In genomic region chr6:157290797-157291196, GRCh38 we compare ENCODE assay signal across 24 cellular contexts. TPM values are rescaled to one million over a fixed set of nuclear protein-coding genes. Genes with fewer than 3 reads are reported as not detected.
DNase-seq lines count a peak whose midpoint lies in the region; TF ChIP-seq lines count a peak whose summit lies in the region.
"Had no signal": no experiment of that assay in that cellular context is flagged by ENCODE, and none has a peak within 500 bp of the region (broad histone marks: within the 10 kb centered on the region; RNA-seq: fewer than 3 reads in every experiment).

No MANE protein-coding gene starts in this region.

- H3K14ac ChIP-seq in H9 (ENCODE audit: insufficient read depth, low read length) (no peak overlapping the region), neuronal stem cell (ENCODE audit: low read length) (no peak overlapping the region)

- no peaks in the 10 kb centered on the region for H3K9me3 Mint-ChIP-seq in H9
- no peaks in the 10 kb centered on the region for H3K9me3 Mint-ChIP-seq in endodermal cell
- H3K9me3 Mint-ChIP-seq: CD14-positive monocyte; CD4-positive, alpha-beta T cell; CD8-positive, alpha-beta memory T cell; GM23338; HFFc6 had no signal

- H3K79me2 ChIP-seq in H9 (ENCODE audit: insufficient read depth, low read length), result no peaks in the 10 kb centered on the region
- H3K79me2 ChIP-seq in OCI-LY7 (ENCODE audit: insufficient read depth, low read depth, low read length), result no peaks in the 10 kb centered on the region

- H4K91ac ChIP-seq in H9 (ENCODE audit: insufficient read length, low read depth, low read length) (no peak overlapping the region), neuronal stem cell (ENCODE audit: low read depth, low read length, poor library complexity) (no peak overlapping the region)

- H3K4me2 ChIP-seq in H9 (ENCODE audit: insufficient read depth, insufficient read length, low read length) (no peak overlapping the region), neuronal stem cell (ENCODE audit: insufficient read depth, low read length, poor library complexity, severe bottlenecking) (no peak overlapping the region), OCI-LY7 (ENCODE audit: low read length) (no peak overlapping the region)
- H3K4me2 ChIP-seq: A549; BLaER1 treated with 17β-estradiol and CSF1 and Interleukin-3, amounts not matched to agents 10 nM and 100 nM; GM23338 had no signal

- H3K27me3 ChIP-seq in H9 (ENCODE audit: insufficient read depth, low read length), result no peaks in the 10 kb centered on the region
- no peaks in the 10 kb centered on the region for H3K27me3 ChIP-seq in endodermal cell (ENCODE audit: control insufficient read depth, insufficient read depth, low read length, poor library complexity, severe bottlenecking)
- H3K27me3 ChIP-seq in layer of hippocampus (ENCODE audit: control insufficient read depth, insufficient read depth, low read length), result no peaks in the 10 kb centered on the region
- H3K27me3 ChIP-seq in neuronal stem cell (ENCODE audit: control insufficient read depth in 3 of 3, insufficient read depth in 3 of 3, low read depth in 1 of 3, low read length in 3 of 3), result no peaks in the 10 kb centered on the region
- H3K27me3 ChIP-seq: BE2C; BLaER1 treated with 17β-estradiol and CSF1 and Interleukin-3, amounts not matched to agents 10 nM and 100 nM had no signal

- POLR2A ChIA-PET in OCI-LY7 (lab: Charles Lee), result no interaction called here

- peaks cover 16 to 35% of the 10 kb centered on the region in 2 experiments for H3K4me1 Mint-ChIP-seq in H9
- peaks cover 6% of the 10 kb centered on the region for H3K4me1 Mint-ChIP-seq in endodermal cell
- H3K4me1 Mint-ChIP-seq: CD14-positive monocyte had no signal

- H2BK120ac ChIP-seq in H9 (ENCODE audit: low read depth, low read length, poor library complexity, severe bottlenecking) (no peak overlapping the region), neuronal stem cell (ENCODE audit: low read depth, low read length) (no peak overlapping the region)

- no peak overlapping the region for H4K5ac ChIP-seq in H9 (ENCODE audit: insufficient read length, low read depth, low read length)

- H3K9me3 ChIP-seq in H9 (ENCODE audit: control insufficient read depth, low read depth, low read length), result no peaks in the 10 kb centered on the region
- no peaks in the 10 kb centered on the region for H3K9me3 ChIP-seq in endodermal cell (ENCODE audit: control insufficient read depth, low read length)
- H3K9me3 ChIP-seq in neuronal stem cell (replicated peaks in 1 of 2; ENCODE audit: control insufficient read depth in 2 of 2, insufficient read depth in 1 of 2, low read depth in 1 of 2, low read length in 2 of 2), result no peaks in the 10 kb centered on the region
- no peaks in the 10 kb centered on the region for H3K9me3 ChIP-seq in OCI-LY7 (ENCODE audit: low read length)
- H3K9me3 ChIP-seq: A549; BE2C; BLaER1 treated with 17β-estradiol and CSF1 and Interleukin-3, amounts not matched to agents 10 nM and 100 nM; HAP-1 had no signal

- H3T11ph ChIP-seq in H9 (ENCODE audit: low read length), result no peak overlapping the region

- H3K9ac ChIP-seq in H9 (ENCODE audit: extremely low read depth, insufficient read length, low read length) (no peak overlapping the region), endodermal cell (ENCODE audit: extremely low read depth, low read length, poor library complexity, severe bottlenecking) (no peak overlapping the region), neuronal stem cell (ENCODE audit: low read depth, low read length, poor library complexity) (no peak overlapping the region)
- H3K9ac ChIP-seq: BLaER1 treated with 17β-estradiol and CSF1 and Interleukin-3, amounts not matched to agents 10 nM and 100 nM had no signal

- H3K79me1 ChIP-seq in H9 (ENCODE audit: insufficient read depth, low read depth, low read length, poor library complexity, severe bottlenecking), result no peaks in the 10 kb centered on the region
- H3K79me1 ChIP-seq in neuronal stem cell (ENCODE audit: low read depth, low read length), result no peaks in the 10 kb centered on the region

- no peaks in the 10 kb centered on the region for H3K9me2 ChIP-seq in OCI-LY7 (ENCODE audit: insufficient read depth, low read length)

- H3K23me2 ChIP-seq in H9 (ENCODE audit: insufficient read length, low read depth, low read length, poor library complexity, severe bottlenecking), result no peaks in the 10 kb centered on the region

- no peak overlapping the region for H3K27ac ChIP-seq in H9 (ENCODE audit: insufficient read length, low read depth, low read length)
- H3K27ac ChIP-seq in endodermal cell (ENCODE audit: low read depth, low read length), result no peak overlapping the region
- peak overlapping the region; percentile 18 for H3K27ac ChIP-seq in layer of hippocampus (ENCODE audit: low read depth, low read length)
- peak overlapping the region; percentile 60 for H3K27ac ChIP-seq in neuronal stem cell (replicated peaks; ENCODE audit: low read length)
- H3K27ac ChIP-seq in OCI-LY7 (ENCODE audit: low read depth, low read length, poor library complexity, severe bottlenecking), result no peak overlapping the region
- H3K27ac ChIP-seq: A549; BLaER1 treated with 17β-estradiol and CSF1 and Interleukin-3, amounts not matched to agents 10 nM and 100 nM had no signal

- intact Hi-C loops in OCI-LY7 (cut with micrococcal nuclease; ENCODE audit: unreplicated experiment), result no loop called here

- no peak overlapping the region for H3K56ac ChIP-seq in H9 (ENCODE audit: insufficient read length, low read depth, low read length)

- H3K4ac ChIP-seq in H9 (ENCODE audit: low read depth, low read length) (no peak overlapping the region), neuronal stem cell (ENCODE audit: low read length) (no peak overlapping the region)

- WGBS in H9 (ENCODE audit: extremely low coverage, insufficient read length, low lambda C conversion rate), result no CpG with 5 or more reads among the region's 4 CpGs
- 93 to 100% methylated on average over 3 to 4 of the region's 4 CpGs for WGBS in endodermal cell (ENCODE audit: insufficient coverage in 1 of 2, insufficient read length in 1 of 2), 2 experiments
- no CpG with 5 or more reads among the region's 4 CpGs for WGBS in neuronal stem cell (ENCODE audit: extremely low coverage in 2 of 2, insufficient read length in 2 of 2, insufficient replicate concordance in 1 of 2), 2 donors

- H4K20me1 ChIP-seq in H9 (ENCODE audit: control insufficient read depth, insufficient read depth, insufficient read length) (no peaks in the 10 kb centered on the region), OCI-LY7 (ENCODE audit: insufficient read depth, low read length) (no peaks in the 10 kb centered on the region)

- H3K27me3 Mint-ChIP-seq in H9 (ENCODE audit: low read depth) (peaks cover under 1% of the 10 kb centered on the region; the same call in 1 of the 2 replicates), endodermal cell (ENCODE audit: insufficient read depth) (no peaks in the 10 kb centered on the region)
- H3K27me3 Mint-ChIP-seq: CD4-positive, alpha-beta T cell had no signal

- no peak overlapping the region for H3K4me3 ChIP-seq in endodermal cell (ENCODE audit: low read length)
- no peak overlapping the region for H3K4me3 ChIP-seq in neuronal stem cell (ENCODE audit: low read length in 2 of 2)
- H3K4me3 ChIP-seq in OCI-LY7 (ENCODE audit: low read depth, low read length, poor library complexity, severe bottlenecking), result no peak overlapping the region
- H3K4me3 ChIP-seq: A549; BLaER1 treated with 17β-estradiol and CSF1 and Interleukin-3, amounts not matched to agents 10 nM and 100 nM; GM23338; HAP-1 had no signal

- H3K36me3 ChIP-seq in endodermal cell (ENCODE audit: control insufficient read depth, insufficient read depth, low read length), result peaks cover 22% of the 10 kb centered on the region
- H3K36me3 ChIP-seq in neuronal stem cell (replicated peaks in 1 of 2; ENCODE audit: control insufficient read depth in 2 of 2, insufficient read depth in 2 of 2, low read length in 2 of 2), result peaks cover 2 to 28% of the 10 kb centered on the region in 2 donors
- H3K36me3 ChIP-seq in OCI-LY7 (ENCODE audit: insufficient read depth, low read length), result no peaks in the 10 kb centered on the region

- CTCF ChIA-PET in OCI-LY7 (lab: Charles Lee; ENCODE audit: unreplicated experiment), result no interaction called here

- H2BK20ac ChIP-seq in H9 (ENCODE audit: low read depth, low read length, poor library complexity, severe bottlenecking), result no peak overlapping the region

- H3K27ac Mint-ChIP-seq in H9 (peak overlapping the region in 2 of 3 experiments; percentile 40 to 80; a peak in 3 of 7 replicates), endodermal cell (no peak overlapping the region)
- H3K27ac Mint-ChIP-seq: CD14-positive monocyte; CD4-positive, alpha-beta T cell; GM23338; HFFc6 had no signal

- no peak overlapping the region for H3K4me3 Mint-ChIP-seq in H9
- no peak overlapping the region for H3K4me3 Mint-ChIP-seq in endodermal cell
- H3K4me3 Mint-ChIP-seq: CD14-positive monocyte; CD4-positive, alpha-beta T cell; CD8-positive, alpha-beta memory T cell; GM23338; HFFc6 had no signal

- no peak overlapping the region for H2AK5ac ChIP-seq in H9 (ENCODE audit: insufficient read length, low read length)
- H2AK5ac ChIP-seq in neuronal stem cell (ENCODE audit: low read depth, low read length), result no peak overlapping the region

- no peak overlapping the region for H3K23ac ChIP-seq in H9 (ENCODE audit: insufficient read length, low read depth, low read length)
- no peak overlapping the region for H3K23ac ChIP-seq in neuronal stem cell (ENCODE audit: low read depth, low read length, poor library complexity)

- H3K4me1 ChIP-seq in H9 (ENCODE audit: insufficient read depth, low read length), result peaks cover 5% of the 10 kb centered on the region; the same call in 1 of the 2 replicates
- no peaks in the 10 kb centered on the region for H3K4me1 ChIP-seq in endodermal cell (ENCODE audit: control insufficient read depth, insufficient read depth, low read length)
- H3K4me1 ChIP-seq in neuronal stem cell (ENCODE audit: control insufficient read depth in 2 of 2, insufficient read depth in 1 of 2, low read depth in 1 of 2, low read length in 2 of 2), result peaks cover 0 to 12% of the 10 kb centered on the region in 2 donors
- no peaks in the 10 kb centered on the region for H3K4me1 ChIP-seq in OCI-LY7 (ENCODE audit: insufficient read depth, low read length, poor library complexity, severe bottlenecking)
- H3K4me1 ChIP-seq: A549; BE2C; BLaER1 treated with 17β-estradiol and CSF1 and Interleukin-3, amounts not matched to agents 10 nM and 100 nM had no signal

- H2BK12ac ChIP-seq in H9 (ENCODE audit: insufficient read length, low read depth, low read length) (no peak overlapping the region), neuronal stem cell (ENCODE audit: low read length) (no peak overlapping the region)

- H2BK5ac ChIP-seq in H9 (ENCODE audit: insufficient read length, low read length) (no peak overlapping the region), neuronal stem cell (ENCODE audit: low read length) (no peak overlapping the region)

- DNase-seq in H9 (no peak), endodermal cell (peak; percentile 35), neuronal stem cell (ENCODE audit: low spot score) (no peak), NCI-H187 (lab: John Stamatoyannopoulos, UW) (no peak), erythroblast (lab: John Stamatoyannopoulos, UW) (no peak), SW 1271 (lab: John Stamatoyannopoulos, UW) (no peak), OCI-LY7 (ENCODE audit: low spot score) (no peak)
- DNase-seq: 8988T; ACHN; AML-193; BE2C; CD4-positive, alpha-beta T cell; CD8-positive, alpha-beta memory T cell; DMS 273 treated with DMSO at 0.1 percent for 48 hours; DMS79; EL; GDM1; HFFc6 had no signal

- H2AFZ ChIP-seq in H9 (ENCODE audit: low read length), result no peak overlapping the region
- H2AFZ ChIP-seq in neuronal stem cell (ENCODE audit: low read length), result no peak overlapping the region
- no peak overlapping the region for H2AFZ ChIP-seq in OCI-LY7 (ENCODE audit: low read length)
- H2AFZ ChIP-seq: GM23338 had no signal

- H3K36me3 Mint-ChIP-seq in H9 (ENCODE audit: insufficient read depth in 1 of 3, low read depth in 3 of 3), result peaks cover 0 to 10% (median 4%) of the 10 kb centered on the region in 3 experiments; a peak in 5 of 7 replicates
- H3K36me3 Mint-ChIP-seq in endodermal cell (ENCODE audit: low read depth), result peaks cover 20% of the 10 kb centered on the region

- TF ChIP-seq POLR2A in erythroblast (IDR thresholded peaks at IDR 0.05; ENCODE audit: low read length), result no peak

- H2BK15ac ChIP-seq in H9 (ENCODE audit: low read depth, low read length) (no peak overlapping the region), neuronal stem cell (ENCODE audit: low read length) (no peak overlapping the region)

- no TSS peak for BruUV-seq in OCI-LY7 (replicated peaks; lab: Mats Ljungman, UMichigan)

- TF ChIP-seq CTCF in H9 (conservative IDR thresholded peaks at IDR 0.05) (no peak), endodermal cell (conservative IDR thresholded peaks at IDR 0.05) (no peak), OCI-LY7 (conservative IDR thresholded peaks at IDR 0.05; ENCODE audit: low read length) (no peak)

- no peak overlapping the region for H3K18ac ChIP-seq in H9 (ENCODE audit: insufficient read length, low read depth, low read length)
- peak overlapping the region; percentile 0 for H3K18ac ChIP-seq in neuronal stem cell (ENCODE audit: low read length)

- no peak overlapping the region for H4K8ac ChIP-seq in H9 (replicated peaks; ENCODE audit: insufficient read length, low read depth, low read length)
- H4K8ac ChIP-seq in neuronal stem cell (ENCODE audit: low read depth, low read length), result no peak overlapping the region

RNA-seq across cellular contexts. Expression of gene TMEM242, which starts 32.5 kb away (rescaled TPM):
- 10.3 and 10.5 TPM in 2 replicates for total RNA-seq in H9 (2021)
- 10 to 100 TPM; 10.8 to 11.7 TPM for total RNA-seq in endodermal cell
- polyA plus RNA-seq in endodermal cell (2013, experiment 1 of 2), result 9.6 TPM
- 7.7 TPM for polyA plus RNA-seq in endodermal cell (2013, experiment 2 of 2)
- 6.3 TPM for polyA plus RNA-seq in neuronal stem cell (2013, experiment 1 of 2)
- 6.7 TPM for polyA plus RNA-seq in neuronal stem cell (2013, experiment 2 of 2)
- total RNA-seq in OCI-LY7 (2014; rRNA removed; shearing (Covaris generic)), result 4.5 and 8.2 TPM in 2 replicates
- 9.2 and 10.4 TPM in 2 replicates for total RNA-seq in OCI-LY7 (2022)

Comparison
In these comparisons a context has a peak if more than half of its experiments do, and no peak if none do; other contexts are left out.
1. H3K27ac ChIP-seq: peak in layer of hippocampus (single experiment) and neuronal stem cell (single experiment); none in H9 (single experiment), endodermal cell (single experiment) and OCI-LY7 (single experiment).